ENCODE assay signal across 8 cellular contexts in genomic region chr3:196569003-196569516, GRCh38. TPM values are rescaled to one million over a fixed set of nuclear protein-coding genes. Genes with fewer than 3 reads are reported as not detected.
A peak's percentile ranks its signal among the peaks of the same experiment; 100 is the strongest.
DNase-seq lines count a peak whose midpoint lies in the region; ATAC-seq, FAIRE-seq and TF ChIP-seq lines count a peak whose summit lies in the region.

No MANE protein-coding gene starts in this region.

- peak overlapping the region; percentile 57 to 75 for H3K9ac ChIP-seq in kidney (ENCODE audit: low read length in 2 of 2)

- H3K27me3 ChIP-seq in CD4-positive, alpha-beta memory T cell (ENCODE audit: insufficient read depth, low read length), result no peaks in the 10 kb centered on the region

- DNase-seq in CD4-positive, alpha-beta memory T cell, result peak in 3 of 5 donors; percentile 56 to 71 (median 57)
- DNase-seq in T-helper 22 cell (ENCODE audit: low read depth) (peak; percentile 41), MCF 10A (ENCODE audit: unreplicated experiment) (peak; percentile 46), kidney (peak; percentile 79), MV-4-11 (lab: John Stamatoyannopoulos, UW) (no peak)
- peak; percentile 58 for DNase-seq in stimulated activated CD4-positive, alpha-beta T cell treated with anti-CD3 and anti-CD28 coated beads, Interleukin-1b, Interleukin-23, amount 100 ng/mL, for 48 hours

- no peaks in the 10 kb centered on the region for H3K27me3 Mint-ChIP-seq in CD4-positive, alpha-beta memory T cell
- H3K27me3 Mint-ChIP-seq in MCF 10A (ENCODE audit: insufficient read depth, unreplicated experiment), result no peaks in the 10 kb centered on the region

- intact Hi-C loops in CD4-positive, alpha-beta memory T cell (cut with micrococcal nuclease), result loop anchor here (2.0 kb wide), 1 partner anchor 32 kb away; no protein-coding TSS in a partner anchor
- intact Hi-C loops in MCF 10A (cut with micrococcal nuclease), result no loop called here
- intact Hi-C loops in kidney (cut with DNase I), result no loop called here

- BruUV-seq in MCF 10A (replicated peaks; lab: Mats Ljungman, UMichigan), result no TSS peak

- H3K9me3 ChIP-seq in CD4-positive, alpha-beta memory T cell (ENCODE audit: control insufficient read depth in 1 of 2, low read length in 2 of 2), result no peaks in the 10 kb centered on the region
- no peaks in the 10 kb centered on the region for H3K9me3 ChIP-seq in kidney (ENCODE audit: control insufficient read depth in 1 of 2, low read length in 2 of 2)

- peaks cover 25 to 46% (median 36%) of the 10 kb centered on the region in 4 donors for H3K4me1 Mint-ChIP-seq in CD4-positive, alpha-beta memory T cell
- peaks cover 14% of the 10 kb centered on the region for H3K4me1 Mint-ChIP-seq in MCF 10A (ENCODE audit: insufficient read depth, unreplicated experiment)

- peak overlapping the region; percentile 87 to 99 (median 96) for H3K27ac Mint-ChIP-seq in CD4-positive, alpha-beta memory T cell
- H3K27ac Mint-ChIP-seq in MCF 10A (ENCODE audit: low read depth, unreplicated experiment), result peak overlapping the region; percentile 79

- ATAC-seq in GM19455 (IDR thresholded peaks at IDR 0.05; ENCODE audit: unreplicated experiment) (peak; percentile 53), HG03575 (IDR thresholded peaks at IDR 0.05; ENCODE audit: extremely low read depth, insufficient number of reproducible peaks, low FRiP score, unreplicated experiment) (peak; percentile 15)

- peak overlapping the region; percentile 86 to 99 (median 95) for H3K4me3 Mint-ChIP-seq in CD4-positive, alpha-beta memory T cell
- H3K4me3 Mint-ChIP-seq in MCF 10A (ENCODE audit: unreplicated experiment), result peak overlapping the region; percentile 85

- no peaks in the 10 kb centered on the region for H3K36me3 ChIP-seq in CD4-positive, alpha-beta memory T cell (ENCODE audit: insufficient read depth, low read length)
- peaks cover 0 to 3% of the 10 kb centered on the region in 2 donors for H3K36me3 ChIP-seq in kidney (ENCODE audit: control insufficient read depth in 1 of 2, insufficient read depth in 2 of 2, low read length in 2 of 2)

- FAIRE-seq in kidney (lab: Jason Lieb, UNC), result no peak

- TF ChIP-seq CTCF in MCF 10A (IDR thresholded peaks at IDR 0.05; ENCODE audit: unreplicated experiment) (no peak), kidney (IDR thresholded peaks at IDR 0.05; ENCODE audit: borderline replicate concordance, extremely low read depth, insufficient read depth) (no peak)

- H3K27ac ChIP-seq in CD4-positive, alpha-beta memory T cell (ENCODE audit: low read depth, low read length), result peak overlapping the region; percentile 66
- no peak overlapping the region for H3K27ac ChIP-seq in kidney (ENCODE audit: low read depth in 2 of 2, low read length in 2 of 2)

- peak overlapping the region; percentile 23 to 57 for H3K4me3 ChIP-seq in CD4-positive, alpha-beta memory T cell (ENCODE audit: low read length in 2 of 2)
- H3K4me3 ChIP-seq in kidney (ENCODE audit: low read length in 2 of 2), result peak overlapping the region; percentile 77 to 83

- H3K36me3 Mint-ChIP-seq in CD4-positive, alpha-beta memory T cell, result peaks cover 5 to 28% of the 10 kb centered on the region in 2 donors
- peaks cover 9% of the 10 kb centered on the region for H3K36me3 Mint-ChIP-seq in MCF 10A (ENCODE audit: insufficient read depth, unreplicated experiment)

- no peaks in the 10 kb centered on the region for H3K9me3 Mint-ChIP-seq in CD4-positive, alpha-beta memory T cell
- no peaks in the 10 kb centered on the region for H3K9me3 Mint-ChIP-seq in MCF 10A (ENCODE audit: unreplicated experiment)

- POLR2A ChIA-PET in CD4-positive, alpha-beta memory T cell (lab: Charles Lee; ENCODE audit: partially characterized antibody), result interaction anchor here (0.6 to 2.5 kb wide), 24 partner anchors 8 to 433 kb away, joined by 3 to 17 read pairs (median 4); partner anchors contain the start of genes CEP19, DYNLT2B, NCBP2 and NRROS
- POLR2A ChIA-PET in MCF 10A (lab: Yijun Ruan, JAX), result interaction anchor here (0.6 to 3.3 kb wide), 34 partner anchors 8 to 986 kb away, joined by 3 to 41 read pairs (median 5); partner anchors contain the start of genes CEP19, NCBP2, PAK2 and PIGX

- peaks cover 55% of the 10 kb centered on the region for H3K4me1 ChIP-seq in CD4-positive, alpha-beta memory T cell (ENCODE audit: insufficient read depth, low read length)
- peaks cover 6 to 9% of the 10 kb centered on the region in 2 donors for H3K4me1 ChIP-seq in kidney (ENCODE audit: control insufficient read depth in 1 of 2, insufficient read depth in 1 of 2, low read depth in 1 of 2, low read length in 2 of 2)

- CTCF ChIA-PET in CD4-positive, alpha-beta memory T cell (lab: Charles Lee; ENCODE audit: partially characterized antibody), result interaction anchor here (0.9 to 1.8 kb wide), 7 partner anchors 10 to 116 kb away, joined by 3 to 6 read pairs (median 5); no protein-coding TSS in a partner anchor
- CTCF ChIA-PET in MCF 10A (lab: Yijun Ruan, JAX), result interaction anchor here (0.7 to 1.0 kb wide), 3 partner anchors 19 to 116 kb away, joined by 3 to 4 read pairs (median 3); no protein-coding TSS in a partner anchor

RNA-seq across cellular contexts. Expression of gene FBXO45, which starts 0.6 kb away (rescaled TPM):
- 10 to 100 TPM; 10.9 to 12.0 TPM for total RNA-seq in CD4-positive, alpha-beta memory T cell
- 1 to 10 TPM; 3.0 to 5.4 TPM for polyA plus RNA-seq in CD4-positive, alpha-beta memory T cell
- total RNA-seq in MCF 10A (2022) (13.2 and 16.0 TPM in 2 replicates), kidney (7.0 TPM)
- polyA plus RNA-seq in kidney (ENCODE audit: insufficient read depth, low read depth, low replicate concordance), result 2.5 TPM

RNA-seq across cellular contexts. Expression of gene WDR53, which starts 0.7 kb away (rescaled TPM):
- total RNA-seq in CD4-positive, alpha-beta memory T cell, result 10 to 100 TPM; 37.5 to 38.7 TPM
- polyA plus RNA-seq in CD4-positive, alpha-beta memory T cell, result 10 to 100 TPM; 25.8 to 33.0 TPM
- total RNA-seq in MCF 10A (2022) (14.4 and 18.8 TPM in 2 replicates), kidney (12.3 TPM)
- 9.0 TPM for polyA plus RNA-seq in kidney (ENCODE audit: insufficient read depth, low read depth, low replicate concordance)

RNA-seq across cellular contexts. Expression of gene SMCO1, which starts 53.9 kb away (rescaled TPM):
- total RNA-seq in CD4-positive, alpha-beta memory T cell, result not detected
- polyA plus RNA-seq in CD4-positive, alpha-beta memory T cell, result not detected
- total RNA-seq in MCF 10A (2022) (not detected in 2 replicates), kidney (not detected)
- polyA plus RNA-seq in kidney (ENCODE audit: insufficient read depth, low read depth, low replicate concordance), result not detected
